In genomic region chr2:28045676-28046351, GRCh38 we compare ENCODE assay signal across 16 cellular contexts.
DNase-seq lines count a peak whose midpoint lies in the region; ATAC-seq, FAIRE-seq and TF ChIP-seq lines count a peak whose summit lies in the region.
"Had no signal": no experiment of that assay in that cellular context is flagged by ENCODE, and none has a peak within 500 bp of the region (broad histone marks: within the 10 kb centered on the region; RNA-seq: fewer than 3 reads in every experiment).

No MANE protein-coding gene starts in this region.

- H3K9me3 ChIP-seq in PC-3 (ENCODE audit: low read length) (no peaks in the 10 kb centered on the region), pancreas (no peaks in the 10 kb centered on the region)
- H3K9me3 ChIP-seq: BLaER1, HAP-1 had no signal

- H3K27me3 Mint-ChIP-seq in Calu3 (ENCODE audit: unreplicated experiment): no peaks in the 10 kb centered on the region
- H3K27me3 Mint-ChIP-seq: CD4-positive, alpha-beta memory T cell had no signal

- H3K27ac ChIP-seq in PC-3 (ENCODE audit: low read length) (peak overlapping the region; percentile 40), pancreas (no peak overlapping the region)
- H3K27ac ChIP-seq: BLaER1 had no signal

- WGBS in pancreas, 2 donors: 92 to 94% methylated on average over 8 of the region's 8 CpGs

- no peak overlapping the region for H3K27ac Mint-ChIP-seq in Calu3 (ENCODE audit: unreplicated experiment)

- DNase-seq in Calu3: peak; percentile 32
- peak; percentile 69 for DNase-seq in PC-3
- peak; percentile 15 for DNase-seq in bronchial epithelial cell (ENCODE audit: low read depth)
- DNase-seq in pancreas: no peak
- no peak for DNase-seq in NCI-H226
- no peak for DNase-seq in activated naive CD4-positive, alpha-beta T cell treated with anti-CD3 and anti-CD28 coated beads, Interleukin-2, amount 50 U/mL, for 16 hours
- DNase-seq: 8988T; CD4-positive, alpha-beta memory T cell; DMS79 treated with DMSO at 0.1 percent for 48 hours; IMR-90 had no signal

- peaks cover 39% of the 10 kb centered on the region for H3K4me1 ChIP-seq in PC-3 (ENCODE audit: insufficient read depth, low read length)
- H3K4me1 ChIP-seq in pancreas: no peaks in the 10 kb centered on the region
- H3K4me1 ChIP-seq: HAP-1 had no signal

- no peaks in the 10 kb centered on the region for H3K36me3 Mint-ChIP-seq in Calu3 (ENCODE audit: insufficient read depth, unreplicated experiment)

- CTCF ChIA-PET in Calu3 (lab: Charles Lee): no interaction called here
- CTCF ChIA-PET in PC-3 (lab: Charles Lee): interaction anchor here (0.8 kb wide), 1 partner anchor 363 kb away, joined by 8 read pairs; no protein-coding TSS in a partner anchor

- POLR2A ChIA-PET in PC-3 (lab: Charles Lee; ENCODE audit: unreplicated experiment): interaction anchor here (0.6 kb wide), 1 partner anchor 91 kb away, joined by 3 read pairs; no protein-coding TSS in a partner anchor

- H3K9me2 ChIP-seq in PC-3 (replicated peaks; ENCODE audit: low read length): no peaks in the 10 kb centered on the region

- FAIRE-seq in bronchial epithelial cell (lab: Jason Lieb, UNC) (no peak), pancreas (lab: Jason Lieb, UNC) (peak; percentile 79)
- FAIRE-seq: GM12878, HTR-8/SVneo had no signal

- H3K9ac ChIP-seq in PC-3 (ENCODE audit: low read length): no peak overlapping the region
- H3K9ac ChIP-seq: BLaER1 had no signal

- H3F3A ChIP-seq in PC-3 (ENCODE audit: low read length, unreplicated experiment): peaks cover 6% of the 10 kb centered on the region

- H3K4me3 Mint-ChIP-seq in Calu3 (ENCODE audit: low read depth, unreplicated experiment): no peak overlapping the region
- H3K4me3 Mint-ChIP-seq: CD14-positive monocyte; CD4-positive, alpha-beta memory T cell had no signal

- H2AFZ ChIP-seq in PC-3 (ENCODE audit: low read length): no peak overlapping the region

- peaks cover 26% of the 10 kb centered on the region for H3K4me1 Mint-ChIP-seq in Calu3 (ENCODE audit: low read depth, unreplicated experiment)
- H3K4me1 Mint-ChIP-seq: CD4-positive, alpha-beta memory T cell had no signal

- H3K27me3 ChIP-seq in PC-3 (ENCODE audit: low read length) (no peaks in the 10 kb centered on the region), bronchial epithelial cell (ENCODE audit: control insufficient read depth, insufficient read depth, low read length) (no peaks in the 10 kb centered on the region), pancreas (no peaks in the 10 kb centered on the region)
- H3K27me3 ChIP-seq: BLaER1 had no signal

- H3K4me2 ChIP-seq in PC-3 (ENCODE audit: low read length): peak overlapping the region; percentile 58
- H3K4me2 ChIP-seq: BLaER1 had no signal

- intact Hi-C loops in Calu3 (cut with micrococcal nuclease; ENCODE audit: unreplicated experiment): loop anchor here (5.0 kb wide), 1 partner anchor 69 kb away; no protein-coding TSS in a partner anchor
- intact Hi-C loops in PC-3 (cut with micrococcal nuclease): loop anchor here (10.0 kb wide), 1 partner anchor 241 kb away; no protein-coding TSS in a partner anchor
- intact Hi-C loops in pancreas (cut with DNase I): no loop called here

- BruUV-seq in Calu3 (replicated peaks; lab: Mats Ljungman, UMichigan) (no TSS peak), PC-3 (replicated peaks; lab: Mats Ljungman, UMichigan) (no TSS peak)

- H3K36me3 ChIP-seq in PC-3 (ENCODE audit: low read depth, low read length) (no peaks in the 10 kb centered on the region), bronchial epithelial cell (ENCODE audit: control insufficient read depth, insufficient read depth, low read length) (no peaks in the 10 kb centered on the region), pancreas (no peaks in the 10 kb centered on the region)
- H3K36me3 ChIP-seq: BLaER1, HAP-1 had no signal

- no peaks in the 10 kb centered on the region for H3K9me3 Mint-ChIP-seq in Calu3 (ENCODE audit: low read depth, unreplicated experiment)

- no peaks in the 10 kb centered on the region for H3K79me2 ChIP-seq in PC-3 (ENCODE audit: low read length)

- no peak for TF ChIP-seq CTCF in Calu3 (IDR thresholded peaks at IDR 0.05; ENCODE audit: unreplicated experiment)
- no peak for TF ChIP-seq CTCF in PC-3 (conservative IDR thresholded peaks at IDR 0.05; ENCODE audit: low read depth, low read length)
- no peak for TF ChIP-seq CTCF in bronchial epithelial cell (IDR thresholded peaks at IDR 0.05; ENCODE audit: insufficient read depth, low read length, severe bottlenecking)
- TF ChIP-seq CTCF in pancreas (IDR thresholded peaks at IDR 0.05): no peak

- ATAC-seq in PC-3: peak; percentile 63
- no peak for ATAC-seq in pancreas
- ATAC-seq in HG03571 (IDR thresholded peaks at IDR 0.05; ENCODE audit: unreplicated experiment): no peak
- ATAC-seq: GM12878 had no signal

- H3K4me3 ChIP-seq in PC-3 (ENCODE audit: low read length) (peak overlapping the region; percentile 34; the same call in 1 of the 2 replicates), bronchial epithelial cell (ENCODE audit: low read depth, low read length) (no peak overlapping the region), pancreas (no peak overlapping the region)
- H3K4me3 ChIP-seq: BLaER1, GM12878, HAP-1 had no signal

- no peaks in the 10 kb centered on the region for H4K20me1 ChIP-seq in PC-3 (ENCODE audit: low read length)
- H4K20me1 ChIP-seq: BLaER1 had no signal

Comparison
In these comparisons a context has a peak if more than half of its experiments do, and no peak if none do; other contexts are left out.
1. DNase-seq: peak in Calu3 (single experiment), PC-3 (single experiment) and bronchial epithelial cell (single experiment); none in pancreas (0 of 6), NCI-H226 (single experiment) and activated naive CD4-positive, alpha-beta T cell treated with anti-CD3 and anti-CD28 coated beads, Interleukin-2, amount 50 U/mL, for 16 hours (single experiment).
2. intact Hi-C loops: an anchor here in Calu3 (5.0 kb wide) and PC-3 (10.0 kb wide); none called in pancreas.